ENCODE assay signal across 2 cellular contexts in genomic region chr6:44271914-44272313, GRCh38.
TF ChIP-seq lines count a peak whose summit lies in the region.

No MANE protein-coding gene starts in this region.

TF ChIP-seq in GM23338, 12 proteins besides CTCF, POLR2A, EP300 and RAD21:
- TF ChIP-seq POLR2AphosphoS5 (IDR thresholded peaks at IDR 0.05; ENCODE audit: low read depth) = no peak
- no peak for TF ChIP-seq ZNF462 (CRISPR knock-in tag; IDR thresholded peaks at IDR 0.05)
- TF ChIP-seq NANOG (IDR thresholded peaks at IDR 0.05; ENCODE audit: borderline replicate concordance) = no peak
- no peak for TF ChIP-seq STAT1 (IDR thresholded peaks at IDR 0.05; ENCODE audit: unreplicated experiment)
- no peak for TF ChIP-seq EZH2 (IDR thresholded peaks at IDR 0.05; ENCODE audit: low read depth, unreplicated experiment)
- TF ChIP-seq REST (IDR thresholded peaks at IDR 0.05; ENCODE audit: unreplicated experiment) = no peak
- no peak for TF ChIP-seq CREB1 (CRISPR knock-in tag; IDR thresholded peaks at IDR 0.05; ENCODE audit: low read depth)
- no peak for TF ChIP-seq JUNB (IDR thresholded peaks at IDR 0.05; ENCODE audit: unreplicated experiment)
- no peak for TF ChIP-seq ZNF114 (CRISPR knock-in tag; IDR thresholded peaks at IDR 0.05)
- no peak for TF ChIP-seq ZNF331 (CRISPR knock-in tag; IDR thresholded peaks at IDR 0.05; ENCODE audit: low read depth)
- TF ChIP-seq EZH2phosphoT487 (IDR thresholded peaks at IDR 0.05; ENCODE audit: unreplicated experiment) = no peak
- TF ChIP-seq ETS1 (IDR thresholded peaks at IDR 0.05) = no peak
TF ChIP-seq in GM23338: peak in this region for 0.

TF ChIP-seq in neural cell, 6 proteins besides CTCF, POLR2A, EP300 and RAD21:
- TF ChIP-seq TAF1 (IDR thresholded peaks at IDR 0.05; ENCODE audit: low read depth) (no peak), REST (IDR thresholded peaks at IDR 0.05; ENCODE audit: borderline replicate concordance) (no peak), SMC3 (conservative IDR thresholded peaks at IDR 0.05; ENCODE audit: poor library complexity) (no peak), MXI1 (conservative IDR thresholded peaks at IDR 0.05; ENCODE audit: poor library complexity, severe bottlenecking) (no peak), POLR2AphosphoS5 (IDR thresholded peaks at IDR 0.05) (no peak), EZH2 (IDR thresholded peaks at IDR 0.05; ENCODE audit: borderline replicate concordance, insufficient read depth, low read length, poor library complexity, severe bottlenecking) (no peak)
